20 cellular contexts compared by ENCODE assay signal in genomic region chr17:65730711-65731169, GRCh38.
A peak's percentile ranks its signal among the peaks of the same experiment; 100 is the strongest.
DNase-seq lines count a peak whose midpoint lies in the region; ATAC-seq and FAIRE-seq lines count a peak whose summit lies in the region.
"Had no signal": no experiment of that assay in that cellular context is flagged by ENCODE, and none has a peak within 500 bp of the region (broad histone marks: within the 10 kb centered on the region; RNA-seq: fewer than 3 reads in every experiment).

No MANE protein-coding gene starts in this region.

- peak; percentile 13 for DNase-seq in G401 (ENCODE audit: low spot score)
- peak; percentile 11 for DNase-seq in iris pigment epithelial cell (ENCODE audit: low read depth)
- peak; percentile 12 for DNase-seq in stromal cell of bone marrow (ENCODE audit: low read depth)
- DNase-seq in NCI-H82 (lab: John Stamatoyannopoulos, UW), result no peak
- DNase-seq in HuH-7 (ENCODE audit: low spot score), result no peak
- DNase-seq in T-helper 17 cell, result no peak
- DNase-seq: activated naive CD4-positive, alpha-beta T cell treated with anti-CD3 and anti-CD28 coated beads for 36 hours; Caco-2; NCI-H2081; nephron progenitor cell; SHP77; stimulated activated naive B cell treated with anti-CD40 and anti-IgM and Interleukin-4, amounts not matched to agents 10 μg/mL and 1 μg/mL and 100 μg/mL, for 72 hours; T-helper 1 cell had no signal

- no peaks in the 10 kb centered on the region for H3K9me3 ChIP-seq in T-helper 17 cell (ENCODE audit: control insufficient read depth, low read length, poor library complexity, severe bottlenecking)
- H3K9me3 ChIP-seq: Caco-2 had no signal

- H3K27ac Mint-ChIP-seq in T-helper 17 cell, result no peak overlapping the region
- H3K27ac Mint-ChIP-seq: activated naive CD4-positive, alpha-beta T cell treated with anti-CD3 and anti-CD28 coated beads for 36 hours; dendritic cell treated with granulocyte-macrophage colony-stimulating factor and Interleukin-4, amounts not matched to agents 40 ng/mL and 50 ng/mL, for 4 days; nephron progenitor cell; stimulated activated naive B cell treated with anti-CD40 and anti-IgM and Interleukin-4, amounts not matched to agents 10 μg/mL and 1 μg/mL and 100 μg/mL, for 72 hours; type B pancreatic cell had no signal

- peak; percentile 85 for FAIRE-seq in endometrium (lab: Jason Lieb, UNC)
- FAIRE-seq: islet of Langerhans, K562 had no signal

- H3K36me3 Mint-ChIP-seq in T-helper 17 cell (ENCODE audit: low read depth), result peaks cover 2% of the 10 kb centered on the region
- H3K36me3 Mint-ChIP-seq: stimulated activated naive B cell treated with anti-CD40 and anti-IgM and Interleukin-4, amounts not matched to agents 10 μg/mL and 1 μg/mL and 100 μg/mL, for 72 hours had no signal

- ATAC-seq in HG03469 (IDR thresholded peaks at IDR 0.05; ENCODE audit: unreplicated experiment), result no peak
- ATAC-seq in T-helper 17 cell, result no peak
- ATAC-seq: HCT116; K562; stimulated activated naive B cell treated with anti-CD40 and anti-IgM and Interleukin-4, amounts not matched to agents 10 μg/mL and 1 μg/mL and 100 μg/mL, for 72 hours had no signal

- no peaks in the 10 kb centered on the region for H3K27me3 Mint-ChIP-seq in T-helper 17 cell
- H3K27me3 Mint-ChIP-seq: dendritic cell treated with granulocyte-macrophage colony-stimulating factor and Interleukin-4, amounts not matched to agents 40 ng/mL and 50 ng/mL, for 4 days; stimulated activated naive B cell treated with anti-CD40 and anti-IgM and Interleukin-4, amounts not matched to agents 10 μg/mL and 1 μg/mL and 100 μg/mL, for 72 hours; type B pancreatic cell had no signal

- peaks cover 8% of the 10 kb centered on the region for H3K4me1 Mint-ChIP-seq in T-helper 17 cell
- H3K4me1 Mint-ChIP-seq: stimulated activated naive B cell treated with anti-CD40 and anti-IgM and Interleukin-4, amounts not matched to agents 10 μg/mL and 1 μg/mL and 100 μg/mL, for 72 hours had no signal

- H3K4me3 Mint-ChIP-seq in T-helper 17 cell, result no peak overlapping the region
- H3K4me3 Mint-ChIP-seq: activated naive CD4-positive, alpha-beta T cell treated with anti-CD3 and anti-CD28 coated beads for 36 hours; dendritic cell treated with granulocyte-macrophage colony-stimulating factor and Interleukin-4, amounts not matched to agents 40 ng/mL and 50 ng/mL, for 4 days; nephron progenitor cell; stimulated activated naive B cell treated with anti-CD40 and anti-IgM and Interleukin-4, amounts not matched to agents 10 μg/mL and 1 μg/mL and 100 μg/mL, for 72 hours; type B pancreatic cell had no signal

- in situ Hi-C loops in G401 (cut with HindIII; ENCODE audit: low sequenced_read_pairs), result no loop called here

Comparison
In these comparisons a context has a peak if more than half of its experiments do, and no peak if none do; other contexts are left out.
1. DNase-seq: peak in G401 (single experiment), iris pigment epithelial cell (single experiment) and stromal cell of bone marrow (single experiment); none in NCI-H82 (single experiment), HuH-7 (single experiment) and T-helper 17 cell (0 of 3).